10 cellular contexts compared by ENCODE assay signal in the genomic region with DNA sequence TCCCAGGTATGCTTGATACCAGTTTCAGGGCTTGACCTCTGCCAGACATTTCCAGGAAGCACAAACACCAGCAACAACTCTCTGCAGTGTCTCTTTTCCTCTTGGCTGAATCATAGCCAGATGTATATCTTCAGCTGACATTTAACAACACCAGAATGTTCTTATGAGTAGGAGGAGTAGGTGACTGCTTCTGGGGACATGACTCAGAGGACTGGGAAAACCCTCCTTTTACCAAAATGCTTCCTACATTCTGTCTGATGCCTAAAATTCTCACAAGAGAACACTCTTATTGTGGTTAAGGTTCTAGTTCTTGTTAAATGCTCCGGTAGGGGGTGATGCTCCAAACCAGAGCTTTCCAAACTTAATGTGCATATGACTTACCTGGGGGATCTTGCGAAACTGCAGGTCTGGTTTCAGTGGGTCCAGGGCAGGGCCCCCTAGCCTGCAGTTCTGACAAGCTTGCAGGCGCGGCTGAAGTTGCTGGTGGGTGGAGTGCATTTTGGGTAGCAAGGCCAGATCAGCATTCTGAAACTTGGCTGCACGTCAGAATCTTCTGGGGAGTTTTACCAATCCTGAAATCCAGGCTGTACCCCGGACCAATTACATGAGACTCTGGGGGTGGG.
DNase-seq lines count a peak whose midpoint lies in the region; ATAC-seq and TF ChIP-seq lines count a peak whose summit lies in the region.
"Had no signal": no experiment of that assay in that cellular context is flagged by ENCODE, and none has a peak within 500 bp of the region (broad histone marks: within the 10 kb centered on the region; RNA-seq: fewer than 3 reads in every experiment).

No MANE protein-coding gene starts in this region.

- H3K36me3 ChIP-seq in gastroesophageal sphincter: no peaks in the 10 kb centered on the region

- no peaks in the 10 kb centered on the region for H3K9me3 ChIP-seq in gastroesophageal sphincter

- H3K4me1 ChIP-seq in gastroesophageal sphincter: no peaks in the 10 kb centered on the region

- WGBS in gastroesophageal sphincter (ENCODE audit: low coverage in 1 of 2), 2 donors: 45% methylated on average over 2 of the region's 6 CpGs; no CpG with 5 or more reads in 1 of the 2 donors

- no peak for TF ChIP-seq POLR2A in gastroesophageal sphincter (IDR thresholded peaks at IDR 0.05)

- peak; percentile 31 for DNase-seq in epithelial cell of prostate (ENCODE audit: low read depth, low spot score)
- DNase-seq in stimulated activated CD4-positive, alpha-beta T cell treated with anti-CD3 and anti-CD28 coated beads, Interleukin-4, amount 100 ng/mL, for 48 hours (ENCODE audit: low read depth in 2 of 2): peak; percentile 21 to 43
- DNase-seq in COLO829 (ENCODE audit: low spot score): no peak
- DNase-seq: kidney glomerular epithelial cell, NCI-H524 had no signal

- H3K4me3 ChIP-seq in gastroesophageal sphincter: no peak overlapping the region

- H3K27me3 ChIP-seq in gastroesophageal sphincter: no peaks in the 10 kb centered on the region

- ATAC-seq in GM21619 (IDR thresholded peaks at IDR 0.05; ENCODE audit: unreplicated experiment) (peak; percentile 53), HG03565 (IDR thresholded peaks at IDR 0.05; ENCODE audit: unreplicated experiment) (peak; percentile 57), GM18498 (IDR thresholded peaks at IDR 0.05; ENCODE audit: unreplicated experiment) (no peak), gastroesophageal sphincter (no peak), GM18909 (IDR thresholded peaks at IDR 0.05; ENCODE audit: poor library complexity, unreplicated experiment) (no peak)

- no peak for TF ChIP-seq EP300 in gastroesophageal sphincter (IDR thresholded peaks at IDR 0.05)

- TF ChIP-seq CTCF in gastroesophageal sphincter (IDR thresholded peaks at IDR 0.05): no peak

- no peak overlapping the region for H3K27ac ChIP-seq in epithelial cell of prostate
- no peak overlapping the region for H3K27ac ChIP-seq in gastroesophageal sphincter

Comparison
In these comparisons a context has a peak if more than half of its experiments do, and no peak if none do; other contexts are left out.
1. ATAC-seq: peak in GM21619 (single experiment) and HG03565 (single experiment); none in GM18498 (single experiment), gastroesophageal sphincter (single experiment) and GM18909 (single experiment).